Comparison of ENCODE assay signal across 16 cellular contexts in the genomic region with DNA sequence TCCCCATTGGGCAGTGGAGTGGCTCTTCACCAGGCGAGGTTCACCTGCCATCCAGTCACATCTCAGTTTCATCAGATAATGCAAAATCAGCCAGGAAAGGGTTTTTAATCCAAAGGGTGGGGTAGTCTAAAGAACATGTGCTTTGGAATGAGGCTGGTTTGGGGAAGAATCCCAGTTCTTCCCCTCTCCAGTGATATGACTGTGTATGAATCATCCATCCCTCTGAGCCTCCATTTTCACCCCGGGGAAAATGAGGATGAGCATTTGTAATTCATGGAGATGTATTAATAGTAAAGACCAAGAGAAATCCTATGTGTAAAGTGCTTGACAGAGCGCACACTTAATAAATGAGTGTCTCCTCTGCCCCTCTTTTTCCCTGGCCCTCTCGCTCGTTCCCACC.
"Had no signal": no experiment of that assay in that cellular context is flagged by ENCODE, and none has a peak within 500 bp of the region (broad histone marks: within the 10 kb centered on the region; RNA-seq: fewer than 3 reads in every experiment).

No MANE protein-coding gene starts in this region.

- H3K9me3 Mint-ChIP-seq: effector memory CD8-positive, alpha-beta T cell; nephron; T-helper 1 cell treated with Interleukin-12 subunit alpha and Interleukin-12 subunit beta and Interleukin-4 antibody, amounts not matched to agents 30 μg/mL and 1 μg/mL, for 36 hours had no signal

- H3K27ac Mint-ChIP-seq: dendritic cell treated with granulocyte-macrophage colony-stimulating factor and Interleukin-4, amounts not matched to agents 40 ng/mL and 50 ng/mL, for 4 days; T-helper 1 cell treated with Interleukin-12 subunit alpha and Interleukin-12 subunit beta and Interleukin-4 antibody, amounts not matched to agents 30 μg/mL and 1 μg/mL, for 36 hours had no signal

- H3K4me3 Mint-ChIP-seq: dendritic cell treated with granulocyte-macrophage colony-stimulating factor and Interleukin-4, amounts not matched to agents 40 ng/mL and 50 ng/mL, for 4 days; effector memory CD8-positive, alpha-beta T cell; nephron; T-helper 1 cell treated with Interleukin-12 subunit alpha and Interleukin-12 subunit beta and Interleukin-4 antibody, amounts not matched to agents 30 μg/mL and 1 μg/mL, for 36 hours had no signal

- H3K4me3 ChIP-seq: body of pancreas, heart left ventricle, left ventricle myocardium inferior, suprapubic skin, upper lobe of left lung had no signal

- ATAC-seq: body of pancreas; effector memory CD8-positive, alpha-beta T cell; heart left ventricle; sciatic nerve had no signal

- DNase-seq: activated naive CD4-positive, alpha-beta T cell treated with anti-CD3 and anti-CD28 coated beads, Interleukin-2, amount 50 U/mL, for 16 hours; body of pancreas; cerebellar nuclear complex; effector memory CD8-positive, alpha-beta T cell; heart left ventricle; kidney; left ventricle myocardium inferior; mesenchymal stem cell; occipital lobe; stimulated activated naive CD4-positive, alpha-beta T cell treated with Interleukin-2 at 50 U/mL for 16 hours; upper lobe of left lung had no signal
